ENCODE assay signal across 20 cellular contexts in genomic region chr6:134495893-134496253, GRCh38.
A peak's percentile ranks its signal among the peaks of the same experiment; 100 is the strongest.
DNase-seq lines count a peak whose midpoint lies in the region; ATAC-seq, FAIRE-seq and TF ChIP-seq lines count a peak whose summit lies in the region.
"Had no signal": no experiment of that assay in that cellular context is flagged by ENCODE, and none has a peak within 500 bp of the region (broad histone marks: within the 10 kb centered on the region; RNA-seq: fewer than 3 reads in every experiment).

No MANE protein-coding gene starts in this region.

- no peaks in the 10 kb centered on the region for H3K9me3 ChIP-seq in keratinocyte (ENCODE audit: control insufficient read depth, low read depth, low read length)
- H3K9me3 ChIP-seq in skeletal muscle tissue (ENCODE audit: control insufficient read depth in 3 of 3, low read length in 3 of 3): no peaks in the 10 kb centered on the region
- H3K9me3 ChIP-seq in body of pancreas: no peaks in the 10 kb centered on the region
- H3K9me3 ChIP-seq: BE2C had no signal

- peak; percentile 67 for FAIRE-seq in keratinocyte (lab: Jason Lieb, UNC)
- FAIRE-seq: D721Med, G401.6, GM12891, GM19239 had no signal

- dilution Hi-C loops in keratinocyte (cut with MboI; ENCODE audit: extremely low pct_ligation_motif_present, low sequenced_read_pairs): no loop called here

- ATAC-seq in body of pancreas (no peak), GM18519 (IDR thresholded peaks at IDR 0.05; ENCODE audit: low FRiP score, unreplicated experiment) (no peak)

- TF ChIP-seq CTCF in RWPE1 (conservative IDR thresholded peaks at IDR 0.05; ENCODE audit: low read depth) (no peak), epithelial cell of esophagus (IDR thresholded peaks at IDR 0.05; ENCODE audit: insufficient read depth, low read depth, low read length, missing control alignments) (no peak), keratinocyte (optimal IDR thresholded peaks at IDR 0.05 in 1 of 3, IDR thresholded peaks at IDR 0.05 in 1 of 3, conservative IDR thresholded peaks at IDR 0.05 in 1 of 3; ENCODE audit: extremely low read depth in 1 of 3, insufficient read depth in 2 of 3, low read length in 3 of 3) (no peak), body of pancreas (IDR thresholded peaks at IDR 0.05) (no peak)

- peak overlapping the region; percentile 67 for H3K4me2 ChIP-seq in keratinocyte (ENCODE audit: control insufficient read depth, extremely low read depth, insufficient read depth, low read depth, low read length)

- no peaks in the 10 kb centered on the region for H4K20me1 ChIP-seq in keratinocyte (ENCODE audit: control insufficient read depth, extremely low read depth, insufficient read depth, low read length)

- H2AFZ ChIP-seq in keratinocyte (ENCODE audit: control insufficient read depth, low read length): peak overlapping the region; percentile 90

- POLR2A ChIA-PET in RWPE1 (lab: Yijun Ruan, JAX; ENCODE audit: low non-redundant PET): no interaction called here

- no peak for TF ChIP-seq POLR2A in body of pancreas (IDR thresholded peaks at IDR 0.05)

- intact Hi-C loops in body of pancreas (cut with DNase I): no loop called here

- H3K9ac ChIP-seq in keratinocyte (ENCODE audit: control insufficient read depth, extremely low read depth, insufficient read depth, low read length): peak overlapping the region; percentile 44
- H3K9ac ChIP-seq in skeletal muscle tissue (ENCODE audit: low read depth in 1 of 3, low read length in 3 of 3): peak overlapping the region in 1 of 3 donors; percentile 47

- H3K4me3 ChIP-seq in epithelial cell of esophagus (ENCODE audit: low read length) (no peak overlapping the region), keratinocyte (ENCODE audit: control insufficient read depth in 2 of 3, extremely low read depth in 1 of 3, insufficient read depth in 2 of 3, low read depth in 1 of 3, low read length in 3 of 3) (no peak overlapping the region), skeletal muscle tissue (ENCODE audit: low read length in 3 of 3) (no peak overlapping the region), body of pancreas (no peak overlapping the region)

- peak; percentile 23 for DNase-seq in RWPE1 (ENCODE audit: low spot score)
- DNase-seq in epithelial cell of esophagus (ENCODE audit: low read depth): peak; percentile 79
- peak; percentile 49 for DNase-seq in keratinocyte (ENCODE audit: low read depth, low spot score)
- no peak for DNase-seq in NOMO-1 treated with dmso at 0.1 percent for 144 hours (lab: John Stamatoyannopoulos, UW; ENCODE audit: unreplicated experiment)
- no peak for DNase-seq in body of pancreas
- DNase-seq: BE2C; CD4-positive, alpha-beta memory T cell; DMS79 treated with DMSO at 0.1 percent for 48 hours; Kasumi-1; NCI-H187 treated with DMSO at 0.1 percent for 48 hours; NCI-H2171; NCI-H446 treated with DMSO at 0.1 percent for 48 hours; NCI-H748 treated with DMSO at 0.1 percent for 48 hours; SHP77 had no signal

- H3K9me1 ChIP-seq in keratinocyte (ENCODE audit: control insufficient read depth, extremely low read depth, insufficient read depth, low read length): no peaks in the 10 kb centered on the region

- WGBS in body of pancreas, 2 donors: 67 to 88% methylated on average over 9 of the region's 9 CpGs

- peak overlapping the region; percentile 83 for H3K27ac ChIP-seq in RWPE1
- peak overlapping the region; percentile 47 for H3K27ac ChIP-seq in keratinocyte (ENCODE audit: control insufficient read depth, insufficient read depth, low read length)
- peak overlapping the region; percentile 21 for H3K27ac ChIP-seq in skeletal muscle tissue (ENCODE audit: low read depth, low read length)
- no peak overlapping the region for H3K27ac ChIP-seq in body of pancreas

- no peaks in the 10 kb centered on the region for H3K27me3 ChIP-seq in keratinocyte (ENCODE audit: control insufficient read depth, extremely low read depth, insufficient read depth, low read length)
- no peaks in the 10 kb centered on the region for H3K27me3 ChIP-seq in skeletal muscle tissue (ENCODE audit: control insufficient read depth in 3 of 3, insufficient read depth in 3 of 3, low read length in 3 of 3)
- no peaks in the 10 kb centered on the region for H3K27me3 ChIP-seq in body of pancreas
- H3K27me3 ChIP-seq: BE2C had no signal

- no peaks in the 10 kb centered on the region for H3K36me3 ChIP-seq in keratinocyte (ENCODE audit: control insufficient read depth in 2 of 2, extremely low read depth in 1 of 2, insufficient read depth in 2 of 2, low read length in 2 of 2)
- no peaks in the 10 kb centered on the region for H3K36me3 ChIP-seq in skeletal muscle tissue (ENCODE audit: control insufficient read depth in 3 of 3, insufficient read depth in 3 of 3, low read length in 3 of 3)
- H3K36me3 ChIP-seq in body of pancreas (replicated peaks in 1 of 2; ENCODE audit: insufficient read depth in 1 of 2, low read depth in 2 of 2): no peaks in the 10 kb centered on the region
- H3K36me3 ChIP-seq: BE2C had no signal

- H3K4me1 ChIP-seq in keratinocyte (ENCODE audit: control insufficient read depth, extremely low read depth, insufficient read depth, low read length) (peaks cover 7% of the 10 kb centered on the region), skeletal muscle tissue (ENCODE audit: control insufficient read depth in 3 of 3, insufficient read depth in 3 of 3, low read length in 3 of 3) (peaks cover 4 to 9% (median 8%) of the 10 kb centered on the region in 3 donors), body of pancreas (peaks cover 12% of the 10 kb centered on the region)
- H3K4me1 ChIP-seq: BE2C had no signal

- CTCF ChIA-PET in RWPE1 (lab: Yijun Ruan, JAX): interaction anchor here (0.6 kb wide), 1 partner anchor 63 kb away, joined by 3 read pairs; no protein-coding TSS in a partner anchor

- H3K79me2 ChIP-seq in keratinocyte (ENCODE audit: control insufficient read depth, insufficient read depth, low read length): no peaks in the 10 kb centered on the region

Comparison
In these comparisons a context has a peak if more than half of its experiments do, and no peak if none do; other contexts are left out.
1. DNase-seq: peak in RWPE1 (single experiment), epithelial cell of esophagus (single experiment) and keratinocyte (single experiment); none in NOMO-1 treated with dmso at 0.1 percent for 144 hours (single experiment) and body of pancreas (0 of 4).
2. H3K27ac ChIP-seq: peak in RWPE1 (single experiment), keratinocyte (single experiment) and skeletal muscle tissue (single experiment); none in body of pancreas (0 of 4).